In the genomic region with DNA sequence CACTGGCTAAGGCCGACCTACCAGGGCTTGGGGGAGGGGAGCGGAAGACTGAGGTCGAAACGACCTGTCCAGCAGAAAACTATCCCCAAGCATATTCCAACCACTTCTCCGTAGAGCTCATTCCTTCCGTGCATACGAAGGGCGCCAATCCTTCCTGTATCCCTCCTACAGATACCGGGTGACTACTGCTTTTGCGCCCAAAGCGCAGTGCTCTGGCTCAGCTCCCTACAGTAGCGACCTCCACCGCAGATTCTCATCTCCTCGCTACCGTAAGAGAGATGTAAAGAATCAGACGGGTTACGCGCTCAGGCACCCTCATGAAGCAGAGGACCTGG, we compare ENCODE assay signal across 15 cellular contexts. TPM values are rescaled to one million over a fixed set of nuclear protein-coding genes. Genes with fewer than 3 reads are reported as not detected.
DNase-seq lines count a peak whose midpoint lies in the region; TF ChIP-seq lines count a peak whose summit lies in the region.
"Had no signal": no experiment of that assay in that cellular context is flagged by ENCODE, and none has a peak within 500 bp of the region (broad histone marks: within the 10 kb centered on the region; RNA-seq: fewer than 3 reads in every experiment).

No MANE protein-coding gene starts in this region.

- no peaks in the 10 kb centered on the region for H3K9me3 ChIP-seq in skeletal muscle tissue (ENCODE audit: control insufficient read depth in 3 of 3, low read length in 3 of 3)
- H3K9me3 ChIP-seq in SK-N-SH = no peaks in the 10 kb centered on the region
- H3K9me3 ChIP-seq: A549, vagina had no signal

- H3K36me3 ChIP-seq in skeletal muscle tissue (ENCODE audit: control insufficient read depth in 3 of 3, insufficient read depth in 3 of 3, low read length in 3 of 3) (peaks cover 16 to 20% (median 17%) of the 10 kb centered on the region in 3 donors), SK-N-SH (replicated peaks in 1 of 2; ENCODE audit: control insufficient read depth in 1 of 2, insufficient read depth in 2 of 2, low read length in 1 of 2) (peaks cover 9 to 29% of the 10 kb centered on the region in 2 experiments)

- H3K4me3 ChIP-seq in skeletal muscle tissue (ENCODE audit: low read length in 3 of 3) (peak overlapping the region; percentile 52 to 62 (median 54)), SK-N-SH (ENCODE audit: low read depth in 2 of 2, low read length in 1 of 2) (no peak overlapping the region)
- H3K4me3 ChIP-seq: A549, GM23248 had no signal

- DNase-seq in activated CD4-positive, alpha-beta T cell treated with anti-CD3 and anti-CD28 coated beads, Interleukin-2, amount 10 ng/mL, durations not matched to agents 24 days and 14 days = no peak
- DNase-seq in activated CD4-positive, alpha-beta T cell treated with anti-CD3 and anti-CD28 coated beads, Interleukin-2, amount 50 U/mL, for 4 hours = no peak
- DNase-seq in left kidney (ENCODE audit: low read depth, low spot score) = peak; percentile 58
- DNase-seq in SW480 (ENCODE audit: low spot score) = no peak
- DNase-seq in activated effector memory CD4-positive, alpha-beta T cell treated with anti-CD3 and anti-CD28 coated beads, Interleukin-2, amount 50 U/mL, for 16 hours = no peak
- DNase-seq in SK-N-SH = no peak
- DNase-seq: cerebellar nuclear complex; GM23248; NCI-H1092 treated with DMSO at 0.1 percent for 48 hours; stimulated activated CD4-positive, alpha-beta T cell treated with anti-CD3 and anti-CD28 coated beads, Interleukin-12 subunit alpha, Interleukin-12 subunit beta, amount 100 ng/mL, for 4 hours had no signal

- H3K27me3 Mint-ChIP-seq in activated CD4-positive, alpha-beta T cell treated with anti-CD3 and anti-CD28 coated beads, Interleukin-2, amount 10 ng/mL, durations not matched to agents 24 days and 14 days = peaks cover 2% of the 10 kb centered on the region
- no peaks in the 10 kb centered on the region for H3K27me3 Mint-ChIP-seq in activated naive CD8-positive, alpha-beta T cell

- CTCF ChIA-PET in SK-N-SH (lab: Yijun Ruan, JAX) = interaction anchor here (0.8 to 2.5 kb wide), 3 partner anchors 127 to 325 kb away, joined by 3 to 13 read pairs (median 3); no protein-coding TSS in a partner anchor

- TF ChIP-seq CTCF in SK-N-SH (IDR thresholded peaks at IDR 0.05) = no peak

- no peaks in the 10 kb centered on the region for H3K9me3 Mint-ChIP-seq in activated CD4-positive, alpha-beta T cell treated with anti-CD3 and anti-CD28 coated beads, Interleukin-2, amount 10 ng/mL, durations not matched to agents 24 days and 14 days
- H3K9me3 Mint-ChIP-seq in activated naive CD8-positive, alpha-beta T cell (ENCODE audit: low read depth) = no peaks in the 10 kb centered on the region

- H3K27ac Mint-ChIP-seq in activated CD4-positive, alpha-beta T cell treated with anti-CD3 and anti-CD28 coated beads, Interleukin-2, amount 10 ng/mL, durations not matched to agents 24 days and 14 days = no peak overlapping the region
- no peak overlapping the region for H3K27ac Mint-ChIP-seq in activated naive CD8-positive, alpha-beta T cell

- peaks cover 85% of the 10 kb centered on the region for H4K20me1 ChIP-seq in SK-N-SH (ENCODE audit: insufficient read depth)

- POLR2A ChIA-PET in SK-N-SH (lab: Yijun Ruan, JAX) = interaction anchor here (0.7 kb wide), 1 partner anchor 254 kb away, joined by 3 read pairs; no protein-coding TSS in a partner anchor

- TF ChIP-seq RAD21 in SK-N-SH (IDR thresholded peaks at IDR 0.05; ENCODE audit: low read length) = no peak

- H3K9ac ChIP-seq in skeletal muscle tissue (ENCODE audit: low read depth in 1 of 3, low read length in 3 of 3) (peak overlapping the region in 1 of 3 donors; percentile 60), SK-N-SH (no peak overlapping the region)
- H3K9ac ChIP-seq: GM23248 had no signal

- no peaks in the 10 kb centered on the region for H3K9me2 ChIP-seq in SK-N-SH

- peaks cover 74% of the 10 kb centered on the region for H3K79me2 ChIP-seq in SK-N-SH (ENCODE audit: insufficient read depth)

- H3K27ac ChIP-seq in skeletal muscle tissue (ENCODE audit: low read depth, low read length) = peak overlapping the region; percentile 55
- H3K27ac ChIP-seq in SK-N-SH (ENCODE audit: low read depth in 2 of 2, low read length in 1 of 2) = peak overlapping the region in 1 of 2 experiments; percentile 6; a peak in 1 of 4 replicates
- H3K27ac ChIP-seq: A549, GM23248, vagina had no signal

- H3K4me2 ChIP-seq in SK-N-SH = no peak overlapping the region
- H3K4me2 ChIP-seq: A549 had no signal

- no peak for TF ChIP-seq EP300 in SK-N-SH (IDR thresholded peaks at IDR 0.05; ENCODE audit: borderline replicate concordance in 1 of 2, low read depth in 1 of 2, low read length in 1 of 2)

- H3K4me1 ChIP-seq in skeletal muscle tissue (ENCODE audit: control insufficient read depth in 3 of 3, insufficient read depth in 3 of 3, low read length in 3 of 3) (peaks cover 82 to 86% (median 84%) of the 10 kb centered on the region in 3 donors), SK-N-SH (ENCODE audit: control insufficient read depth in 1 of 2, insufficient read depth in 2 of 2, low read depth in 1 of 2, low read length in 1 of 2) (peaks cover 9 to 43% of the 10 kb centered on the region in 2 experiments; a peak in 2 of 4 replicates)

- H3K4me1 Mint-ChIP-seq in activated CD4-positive, alpha-beta T cell treated with anti-CD3 and anti-CD28 coated beads, Interleukin-2, amount 10 ng/mL, durations not matched to agents 24 days and 14 days = peaks cover 26% of the 10 kb centered on the region
- H3K4me1 Mint-ChIP-seq in activated naive CD8-positive, alpha-beta T cell (ENCODE audit: low read depth) = peaks cover 51% of the 10 kb centered on the region

- no peak overlapping the region for H2AFZ ChIP-seq in SK-N-SH (ENCODE audit: low read depth)
- H2AFZ ChIP-seq: GM23248 had no signal

- 97% methylated on average over 18 of the region's 18 CpGs for WGBS in SK-N-SH (ENCODE audit: low lambda C conversion rate)

- no peaks in the 10 kb centered on the region for H3K27me3 ChIP-seq in skeletal muscle tissue (ENCODE audit: control insufficient read depth in 3 of 3, insufficient read depth in 3 of 3, low read length in 3 of 3)
- no peaks in the 10 kb centered on the region for H3K27me3 ChIP-seq in SK-N-SH (ENCODE audit: insufficient read depth)
- H3K27me3 ChIP-seq: vagina had no signal

- intact Hi-C loops in activated CD4-positive, alpha-beta T cell treated with anti-CD3 and anti-CD28 coated beads, Interleukin-2, amount 10 ng/mL, durations not matched to agents 24 days and 14 days (cut with micrococcal nuclease) = loop anchor here (10.0 kb wide), 2 partner anchors 946 to 1056 kb away; a partner anchor contains a TSS

- H3K36me3 Mint-ChIP-seq in activated CD4-positive, alpha-beta T cell treated with anti-CD3 and anti-CD28 coated beads, Interleukin-2, amount 10 ng/mL, durations not matched to agents 24 days and 14 days (ENCODE audit: low read depth) = peaks cover 20% of the 10 kb centered on the region
- H3K36me3 Mint-ChIP-seq in activated naive CD8-positive, alpha-beta T cell = peaks cover 4% of the 10 kb centered on the region

- H3F3A ChIP-seq in SK-N-SH (replicated peaks; ENCODE audit: insufficient read depth) = no peaks in the 10 kb centered on the region

- H3K4me3 Mint-ChIP-seq in activated CD4-positive, alpha-beta T cell treated with anti-CD3 and anti-CD28 coated beads, Interleukin-2, amount 10 ng/mL, durations not matched to agents 24 days and 14 days = peak overlapping the region; percentile 47
- H3K4me3 Mint-ChIP-seq in activated naive CD8-positive, alpha-beta T cell = peak overlapping the region; percentile 61

TF ChIP-seq in SK-N-SH, 30 proteins besides CTCF, POLR2A, EP300 and RAD21 (continues in another document):
- TF ChIP-seq RXRA (IDR thresholded peaks at IDR 0.05; ENCODE audit: borderline replicate concordance, low read depth) (no peak), JUND (IDR thresholded peaks at IDR 0.05) (no peak), FOSL2 (IDR thresholded peaks at IDR 0.05; ENCODE audit: borderline replicate concordance, low read depth) (no peak), ELF1 (IDR thresholded peaks at IDR 0.05) (no peak), POLR2AphosphoS5 (IDR thresholded peaks at IDR 0.05; ENCODE audit: low read depth, low read length) (no peak), TEAD4 (IDR thresholded peaks at IDR 0.05; ENCODE audit: borderline replicate concordance, insufficient read depth) (no peak)
- TF ChIP-seq, protein P1, sequence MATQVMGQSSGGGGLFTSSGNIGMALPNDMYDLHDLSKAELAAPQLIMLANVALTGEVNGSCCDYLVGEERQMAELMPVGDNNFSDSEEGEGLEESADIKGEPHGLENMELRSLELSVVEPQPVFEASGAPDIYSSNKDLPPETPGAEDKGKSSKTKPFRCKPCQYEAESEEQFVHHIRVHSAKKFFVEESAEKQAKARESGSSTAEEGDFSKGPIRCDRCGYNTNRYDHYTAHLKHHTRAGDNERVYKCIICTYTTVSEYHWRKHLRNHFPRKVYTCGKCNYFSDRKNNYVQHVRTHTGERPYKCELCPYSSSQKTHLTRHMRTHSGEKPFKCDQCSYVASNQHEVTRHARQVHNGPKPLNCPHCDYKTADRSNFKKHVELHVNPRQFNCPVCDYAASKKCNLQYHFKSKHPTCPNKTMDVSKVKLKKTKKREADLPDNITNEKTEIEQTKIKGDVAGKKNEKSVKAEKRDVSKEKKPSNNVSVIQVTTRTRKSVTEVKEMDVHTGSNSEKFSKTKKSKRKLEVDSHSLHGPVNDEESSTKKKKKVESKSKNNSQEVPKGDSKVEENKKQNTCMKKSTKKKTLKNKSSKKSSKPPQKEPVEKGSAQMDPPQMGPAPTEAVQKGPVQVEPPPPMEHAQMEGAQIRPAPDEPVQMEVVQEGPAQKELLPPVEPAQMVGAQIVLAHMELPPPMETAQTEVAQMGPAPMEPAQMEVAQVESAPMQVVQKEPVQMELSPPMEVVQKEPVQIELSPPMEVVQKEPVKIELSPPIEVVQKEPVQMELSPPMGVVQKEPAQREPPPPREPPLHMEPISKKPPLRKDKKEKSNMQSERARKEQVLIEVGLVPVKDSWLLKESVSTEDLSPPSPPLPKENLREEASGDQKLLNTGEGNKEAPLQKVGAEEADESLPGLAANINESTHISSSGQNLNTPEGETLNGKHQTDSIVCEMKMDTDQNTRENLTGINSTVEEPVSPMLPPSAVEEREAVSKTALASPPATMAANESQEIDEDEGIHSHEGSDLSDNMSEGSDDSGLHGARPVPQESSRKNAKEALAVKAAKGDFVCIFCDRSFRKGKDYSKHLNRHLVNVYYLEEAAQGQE (IDR thresholded peaks at IDR 0.05; ENCODE audit: low read depth, low read length) = no peak

RNA-seq across cellular contexts. Expression of a gene that starts 0.7 kb away (rescaled TPM):
- 0.16 TPM in 1 of 2 replicates, not detected in the other for total RNA-seq in activated CD4-positive, alpha-beta T cell treated with anti-CD3 and anti-CD28 coated beads, Interleukin-2, amount 10 ng/mL, durations not matched to agents 24 days and 14 days
- 133 TPM for total RNA-seq in skeletal muscle tissue
- 6.7 and 11.3 TPM in 2 replicates for polyA plus RNA-seq in SK-N-SH (2012; rRNA removed)
- 6.6 and 13.1 TPM in 2 replicates for polyA plus RNA-seq in SK-N-SH (2012; cell fraction: cytosol; rRNA removed)
- polyA plus RNA-seq in SK-N-SH (2012; cell fraction: nucleus; rRNA removed) = 2.4 and 3.1 TPM in 2 replicates
- total RNA-seq: GM23248, HT1080 had no signal
- polyA plus RNA-seq: A549 had no signal

RNA-seq across cellular contexts. Expression of a gene that starts 7.3 kb away (rescaled TPM):
- 31.7 and 31.9 TPM in 2 replicates for total RNA-seq in activated CD4-positive, alpha-beta T cell treated with anti-CD3 and anti-CD28 coated beads, Interleukin-2, amount 10 ng/mL, durations not matched to agents 24 days and 14 days
- 241 TPM for total RNA-seq in skeletal muscle tissue
- 55.8 and 73.0 TPM in 2 replicates for polyA plus RNA-seq in SK-N-SH (2012; rRNA removed)
- 65.8 and 66.6 TPM in 2 replicates for polyA plus RNA-seq in SK-N-SH (2012; cell fraction: cytosol; rRNA removed)
- 63.3 and 67.3 TPM in 2 replicates for polyA plus RNA-seq in SK-N-SH (2012; cell fraction: nucleus; rRNA removed)

Comparison
In these comparisons a context has a peak if more than half of its experiments do, and no peak if none do; other contexts are left out.
1. H3K4me3 ChIP-seq: peak in skeletal muscle tissue (3 of 3); none in SK-N-SH (0 of 2).
2. RNA of a gene that starts 0.7 kb away (total RNA-seq): 133 TPM in skeletal muscle tissue (single experiment); 0.16 TPM in activated CD4-positive, alpha-beta T cell treated with anti-CD3 and anti-CD28 coated beads, Interleukin-2, amount 10 ng/mL, durations not matched to agents 24 days and 14 days; every median in the first group is over 100 times any median in the second.